1 cellular context compared by ENCODE assay signal in the genomic region with DNA sequence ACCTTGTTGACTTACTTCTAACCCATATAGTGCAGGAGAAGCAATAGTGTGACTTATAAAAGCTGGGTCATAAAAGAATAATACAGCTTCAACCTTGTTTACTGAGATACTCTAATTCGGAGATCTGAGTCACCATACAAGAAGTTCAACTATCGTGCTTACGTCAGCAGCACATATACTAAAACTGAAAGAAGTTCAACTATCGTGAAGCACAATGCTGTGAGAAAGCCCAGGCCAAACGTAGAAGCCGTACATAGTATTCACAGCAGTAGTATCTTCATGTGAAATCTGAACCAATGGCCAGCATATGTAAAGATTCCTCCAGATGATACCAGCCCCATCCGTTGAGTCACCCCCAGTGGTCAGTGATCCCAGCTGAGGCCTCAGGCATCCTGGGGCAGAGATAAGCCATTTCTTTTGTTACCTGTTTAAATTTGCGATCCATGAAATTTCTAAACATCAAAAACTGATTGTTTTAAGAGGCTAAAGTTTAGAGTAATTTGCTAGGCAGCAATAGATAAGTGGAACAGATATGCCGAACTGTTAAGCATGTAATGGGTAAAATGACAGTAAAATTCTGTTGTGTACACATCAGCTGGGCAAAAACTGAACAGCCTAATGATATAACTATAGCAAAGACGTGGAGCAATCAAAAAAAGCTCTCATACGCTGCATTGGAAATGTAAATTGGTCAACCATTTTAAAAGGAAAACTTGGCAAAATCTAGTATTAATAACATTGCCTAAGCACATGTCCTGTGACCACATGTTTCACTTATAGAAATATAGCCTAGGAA.
TF ChIP-seq lines count a peak whose summit lies in the region.

No MANE protein-coding gene starts in this region.

TF ChIP-seq in IMR-90, 13 proteins besides CTCF, POLR2A, EP300 and RAD21 (continued from another document):
- no peak for TF ChIP-seq CEBPB (IDR thresholded peaks at IDR 0.05; ENCODE audit: low read depth, low read length)
- TF ChIP-seq, protein P1, sequence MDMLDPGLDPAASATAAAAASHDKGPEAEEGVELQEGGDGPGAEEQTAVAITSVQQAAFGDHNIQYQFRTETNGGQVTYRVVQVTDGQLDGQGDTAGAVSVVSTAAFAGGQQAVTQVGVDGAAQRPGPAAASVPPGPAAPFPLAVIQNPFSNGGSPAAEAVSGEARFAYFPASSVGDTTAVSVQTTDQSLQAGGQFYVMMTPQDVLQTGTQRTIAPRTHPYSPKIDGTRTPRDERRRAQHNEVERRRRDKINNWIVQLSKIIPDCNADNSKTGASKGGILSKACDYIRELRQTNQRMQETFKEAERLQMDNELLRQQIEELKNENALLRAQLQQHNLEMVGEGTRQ (IDR thresholded peaks at IDR 0.05; ENCODE audit: low read depth, low read length) = no peak
- TF ChIP-seq RCOR1 (IDR thresholded peaks at IDR 0.05; ENCODE audit: insufficient replicate concordance, low read length) = no peak
- TF ChIP-seq CHD1 (IDR thresholded peaks at IDR 0.05; ENCODE audit: low read depth, low read length) = no peak
